In genomic region chr3:132347811-132348210, GRCh38 we compare ENCODE assay signal across 17 cellular contexts.
"Had no signal": no experiment of that assay in that cellular context is flagged by ENCODE, and none has a peak within 500 bp of the region (broad histone marks: within the 10 kb centered on the region; RNA-seq: fewer than 3 reads in every experiment).

No MANE protein-coding gene starts in this region.

- H3K27ac ChIP-seq: HL-60, SK-N-MC had no signal

- DNase-seq: Karpas-422, KG1, MG63, NCI-H1092, NCI-H1417 treated with DMSO at 0.1 percent for 48 hours, NCI-H1694 treated with DMSO at 0.1 percent for 48 hours, NCI-H1930, NCI-H2171, NCI-H226, NCI-H446, NCI-H510A, NCI-H524 treated with DMSO at 0.1 percent for 48 hours, Right ventricle myocardium superior, RPMI8226, SIG-M5 had no signal
